ENCODE assay signal across 28 cellular contexts in genomic region chr11:93572621-93573020, GRCh38.
"Had no signal": no experiment of that assay in that cellular context is flagged by ENCODE, and none has a peak within 500 bp of the region (broad histone marks: within the 10 kb centered on the region; RNA-seq: fewer than 3 reads in every experiment).

No MANE protein-coding gene starts in this region.

- H3K27ac ChIP-seq: adrenal gland, body of pancreas, epithelial cell of prostate had no signal

- H3K9me3 ChIP-seq: adrenal gland, body of pancreas had no signal

- H3K36me3 ChIP-seq: adrenal gland had no signal

- H3K4me3 ChIP-seq: adrenal gland, body of pancreas had no signal

- H3K27me3 ChIP-seq: adrenal gland, body of pancreas had no signal

- DNase-seq: activated B cell treated with CpG ODN at 0.5 μM for 24 hours; activated CD4-positive, alpha-beta memory T cell treated with anti-CD3 and anti-CD28 coated beads, Interleukin-2, amount 10 ng/mL, durations not matched to agents 7 days and 5 days; activated CD4-positive, alpha-beta T cell treated with anti-CD3 and anti-CD28 coated beads, Interleukin-2, amount 10 ng/mL, durations not matched to agents 7 days and 5 days; activated CD4-positive, alpha-beta T cell treated with anti-CD3 and anti-CD28 coated beads, Interleukin-2, amount 50 U/mL, for 4 hours; activated CD8-positive, alpha-beta memory T cell treated with anti-CD3 and anti-CD28 coated beads, Interleukin-2, amount 50 U/mL, for 48 hours; activated effector memory CD4-positive, alpha-beta T cell treated with Interleukin-2 at 50 U/mL for 16 hours; activated gamma-delta T cell treated with Interleukin-2 at 50 U/mL for 16 hours; activated naive CD4-positive, alpha-beta T cell treated with Interleukin-2 at 50 U/mL for 16 hours; activated naive CD8-positive, alpha-beta T cell treated with anti-CD3 and anti-CD28 coated beads for 36 hours; activated naive CD8-positive, alpha-beta T cell treated with anti-CD3 and anti-CD28 coated beads, Interleukin-2, amount 50 U/mL, for 24 hours; activated T-cell treated with anti-CD3 and anti-CD28 coated beads for 4 hours; activated T-cell treated with anti-CD3 and anti-CD28 coated beads, Interleukin-2, amount 50 U/mL, for 24 hours; activated T-cell treated with anti-CD3 and anti-CD28 coated beads, Interleukin-2, amount 50 U/mL, for 72 hours; adrenal gland; amygdala; aorta; body of pancreas; caudate nucleus; cortex of kidney; dermis blood vessel endothelial cell; effector CD4-positive, alpha-beta T cell; effector memory CD8-positive, alpha-beta T cell; foreskin fibroblast; head of caudate nucleus; hippocampal formation had no signal

- H3K27me3 Mint-ChIP-seq: activated naive CD8-positive, alpha-beta T cell treated with anti-CD3 and anti-CD28 coated beads, Interleukin-2, amount 50 U/mL, for 24 hours had no signal

- H3K36me3 Mint-ChIP-seq: activated naive CD4-positive, alpha-beta T cell treated with anti-CD3 and anti-CD28 coated beads, Interleukin-2, amount 50 U/mL, for 24 hours; activated naive CD8-positive, alpha-beta T cell treated with anti-CD3 and anti-CD28 coated beads for 36 hours had no signal

- ATAC-seq: activated CD4-positive, CD25-positive, alpha-beta regulatory T cell treated with anti-CD3 and anti-CD28 coated beads, Interleukin-2, amount 50 U/mL, for 24 hours; activated naive CD8-positive, alpha-beta T cell treated with anti-CD3 and anti-CD28 coated beads, Interleukin-2, amount 50 U/mL, for 24 hours; body of pancreas; effector memory CD8-positive, alpha-beta T cell had no signal

- H3K27ac Mint-ChIP-seq: activated B cell treated with CpG ODN at 0.5 μM for 24 hours; activated CD4-positive, alpha-beta memory T cell treated with anti-CD3 and anti-CD28 coated beads, Interleukin-2, amount 10 ng/mL, durations not matched to agents 7 days and 5 days; activated CD4-positive, alpha-beta T cell treated with anti-CD3 and anti-CD28 coated beads, Interleukin-2, amount 10 ng/mL, durations not matched to agents 7 days and 5 days; activated naive CD4-positive, alpha-beta T cell treated with anti-CD3 and anti-CD28 coated beads, Interleukin-2, amount 50 U/mL, for 24 hours; activated naive CD8-positive, alpha-beta T cell treated with anti-CD3 and anti-CD28 coated beads for 36 hours; activated naive CD8-positive, alpha-beta T cell treated with anti-CD3 and anti-CD28 coated beads, Interleukin-2, amount 50 U/mL, for 24 hours; activated T-cell treated with anti-CD3 and anti-CD28 coated beads, Interleukin-2, amount 50 U/mL, for 24 hours; activated T-cell treated with anti-CD3 and anti-CD28 coated beads, Interleukin-2, amount 50 U/mL, for 72 hours; effector memory CD8-positive, alpha-beta T cell had no signal

- H3K4me1 Mint-ChIP-seq: activated B cell treated with CpG ODN at 0.5 μM for 24 hours; activated CD4-positive, alpha-beta memory T cell treated with anti-CD3 and anti-CD28 coated beads, Interleukin-2, amount 10 ng/mL, durations not matched to agents 7 days and 5 days; activated CD4-positive, alpha-beta T cell treated with anti-CD3 and anti-CD28 coated beads, Interleukin-2, amount 10 ng/mL, durations not matched to agents 7 days and 5 days; activated naive CD4-positive, alpha-beta T cell treated with anti-CD3 and anti-CD28 coated beads, Interleukin-2, amount 50 U/mL, for 24 hours; activated naive CD8-positive, alpha-beta T cell treated with anti-CD3 and anti-CD28 coated beads for 36 hours; activated naive CD8-positive, alpha-beta T cell treated with anti-CD3 and anti-CD28 coated beads, Interleukin-2, amount 50 U/mL, for 24 hours had no signal

- H3K4me3 Mint-ChIP-seq: activated B cell treated with CpG ODN at 0.5 μM for 24 hours; activated CD4-positive, alpha-beta memory T cell treated with anti-CD3 and anti-CD28 coated beads, Interleukin-2, amount 10 ng/mL, durations not matched to agents 7 days and 5 days; activated CD4-positive, alpha-beta T cell treated with anti-CD3 and anti-CD28 coated beads, Interleukin-2, amount 10 ng/mL, durations not matched to agents 7 days and 5 days; activated naive CD4-positive, alpha-beta T cell treated with anti-CD3 and anti-CD28 coated beads, Interleukin-2, amount 50 U/mL, for 24 hours; activated naive CD8-positive, alpha-beta T cell treated with anti-CD3 and anti-CD28 coated beads for 36 hours; activated naive CD8-positive, alpha-beta T cell treated with anti-CD3 and anti-CD28 coated beads, Interleukin-2, amount 50 U/mL, for 24 hours; activated T-cell treated with anti-CD3 and anti-CD28 coated beads, Interleukin-2, amount 50 U/mL, for 24 hours; activated T-cell treated with anti-CD3 and anti-CD28 coated beads, Interleukin-2, amount 50 U/mL, for 72 hours; effector memory CD8-positive, alpha-beta T cell had no signal

- H3K9me3 Mint-ChIP-seq: activated B cell treated with CpG ODN at 0.5 μM for 24 hours; activated CD4-positive, alpha-beta memory T cell treated with anti-CD3 and anti-CD28 coated beads, Interleukin-2, amount 10 ng/mL, durations not matched to agents 7 days and 5 days; activated CD4-positive, alpha-beta T cell treated with anti-CD3 and anti-CD28 coated beads, Interleukin-2, amount 10 ng/mL, durations not matched to agents 7 days and 5 days; activated naive CD4-positive, alpha-beta T cell treated with anti-CD3 and anti-CD28 coated beads, Interleukin-2, amount 50 U/mL, for 24 hours; activated naive CD8-positive, alpha-beta T cell treated with anti-CD3 and anti-CD28 coated beads for 36 hours; activated naive CD8-positive, alpha-beta T cell treated with anti-CD3 and anti-CD28 coated beads, Interleukin-2, amount 50 U/mL, for 24 hours; activated T-cell treated with anti-CD3 and anti-CD28 coated beads, Interleukin-2, amount 50 U/mL, for 24 hours; activated T-cell treated with anti-CD3 and anti-CD28 coated beads, Interleukin-2, amount 50 U/mL, for 72 hours; effector memory CD8-positive, alpha-beta T cell had no signal
